In the genomic region with DNA sequence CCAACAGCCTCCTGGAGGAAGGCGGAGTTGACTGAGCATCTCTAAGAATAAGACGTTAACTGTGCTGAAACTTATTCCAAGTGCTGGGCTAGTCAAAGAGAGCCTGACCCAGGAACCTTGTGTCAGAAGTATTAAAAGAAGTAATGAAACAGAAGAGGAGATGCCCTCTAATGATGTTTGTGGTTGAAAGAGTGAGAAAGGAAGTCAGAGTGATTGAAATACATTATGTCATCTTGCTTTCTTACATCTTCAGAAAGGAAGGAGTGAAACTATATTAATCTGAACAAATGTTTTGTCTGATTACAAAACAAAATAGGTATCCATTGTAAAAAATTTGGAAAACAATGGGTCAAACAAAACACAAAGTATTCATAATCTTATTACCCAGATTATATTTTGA, we compare ENCODE assay signal across 32 cellular contexts.
"Had no signal": no experiment of that assay in that cellular context is flagged by ENCODE, and none has a peak within 500 bp of the region (broad histone marks: within the 10 kb centered on the region; RNA-seq: fewer than 3 reads in every experiment).

No MANE protein-coding gene starts in this region.

- H3K36me3 Mint-ChIP-seq: activated naive CD8-positive, alpha-beta T cell had no signal

- FAIRE-seq: frontal cortex had no signal

- DNase-seq: activated B cell treated with CpG ODN at 0.5 μM for 24 hours; activated CD4-positive, alpha-beta T cell treated with anti-CD3 and anti-CD28 coated beads for 48 hours; activated CD4-positive, alpha-beta T cell treated with anti-CD3 and anti-CD28 coated beads, Interleukin-2, amount 50 U/mL, for 1 hour; activated CD4-positive, alpha-beta T cell treated with anti-CD3 and anti-CD28 coated beads, Interleukin-2, amount 50 U/mL, for 48 hours; activated CD8-positive, alpha-beta memory T cell treated with anti-CD3 and anti-CD28 coated beads for 24 hours; activated CD8-positive, alpha-beta T cell treated with anti-CD3 and anti-CD28 coated beads for 36 hours; activated effector memory CD4-positive, alpha-beta T cell treated with Interleukin-2 at 50 U/mL for 16 hours; activated gamma-delta T cell treated with Interleukin-2 at 50 U/mL for 16 hours; activated naive CD4-positive, alpha-beta T cell treated with anti-CD3 and anti-CD28 coated beads, Interleukin-2, amount 50 U/mL, for 16 hours; activated naive CD4-positive, alpha-beta T cell treated with Interleukin-2 at 50 U/mL for 16 hours; activated T-cell treated with anti-CD3 and anti-CD28 coated beads, Interleukin-2, amount 50 U/mL, for 4 hours; amniotic stem cell; aorta; body of pancreas; caudate nucleus; effector CD4-positive, alpha-beta T cell; effector memory CD8-positive, alpha-beta T cell; foreskin fibroblast; head of caudate nucleus; hippocampal formation; T-helper 17 cell; T1000; WERI-Rb-1 had no signal

- H3K36me3 ChIP-seq: WERI-Rb-1 had no signal

- H3K4me1 ChIP-seq: body of pancreas had no signal

- H3K27me3 ChIP-seq: body of pancreas had no signal

- H3K27me3 Mint-ChIP-seq: activated B cell treated with CpG ODN at 0.5 μM for 24 hours; activated T-helper 17 cell treated with anti-CD3 and anti-CD28 coated beads, Interleukin-2, amount 50 U/mL, for 72 hours; dendritic cell treated with granulocyte-macrophage colony-stimulating factor and Interleukin-4, amounts not matched to agents 40 ng/mL and 50 ng/mL, for 4 days had no signal

- H3K27ac ChIP-seq: body of pancreas, coronary artery, epithelial cell of prostate, WERI-Rb-1 had no signal

- H3K9me3 Mint-ChIP-seq: effector memory CD8-positive, alpha-beta T cell had no signal

- H3K4me1 Mint-ChIP-seq: activated B cell treated with CpG ODN at 0.5 μM for 24 hours; activated T-helper 17 cell treated with anti-CD3 and anti-CD28 coated beads, Interleukin-2, amount 50 U/mL, for 72 hours; T-helper 17 cell had no signal

- ATAC-seq: activated CD4-positive, CD25-positive, alpha-beta regulatory T cell treated with anti-CD3 and anti-CD28 coated beads, Interleukin-2, amount 50 U/mL, for 24 hours; activated CD8-positive, alpha-beta T cell treated with anti-CD3 and anti-CD28 coated beads for 36 hours; activated T-cell treated with anti-CD3 and anti-CD28 coated beads, Interleukin-2, amount 50 U/mL, for 4 hours; activated T-helper 17 cell treated with anti-CD3 and anti-CD28 coated beads, Interleukin-2, amount 50 U/mL, for 72 hours; body of pancreas; effector memory CD8-positive, alpha-beta T cell; esophagus mucosa; T-helper 17 cell had no signal

- H3K4me3 ChIP-seq: body of pancreas, coronary artery had no signal

- H3K4me3 Mint-ChIP-seq: activated B cell treated with CpG ODN at 0.5 μM for 24 hours; activated CD8-positive, alpha-beta T cell treated with anti-CD3 and anti-CD28 coated beads for 36 hours; activated naive CD8-positive, alpha-beta T cell; activated T-cell treated with anti-CD3 and anti-CD28 coated beads, Interleukin-2, amount 50 U/mL, for 4 hours; activated T-helper 17 cell treated with anti-CD3 and anti-CD28 coated beads, Interleukin-2, amount 50 U/mL, for 72 hours; dendritic cell treated with granulocyte-macrophage colony-stimulating factor and Interleukin-4, amounts not matched to agents 40 ng/mL and 50 ng/mL, for 4 days; effector memory CD8-positive, alpha-beta T cell; T-helper 17 cell; T-helper 2 cell treated with Interferon-gamma antibody and Interleukin-4, amounts not matched to agents 5 μg/mL and 100 μg/mL, for 36 hours had no signal

- H3K27ac Mint-ChIP-seq: activated B cell treated with CpG ODN at 0.5 μM for 24 hours; activated CD8-positive, alpha-beta T cell treated with anti-CD3 and anti-CD28 coated beads for 36 hours; activated naive CD8-positive, alpha-beta T cell; activated T-helper 17 cell treated with anti-CD3 and anti-CD28 coated beads, Interleukin-2, amount 50 U/mL, for 72 hours; dendritic cell treated with granulocyte-macrophage colony-stimulating factor and Interleukin-4, amounts not matched to agents 40 ng/mL and 50 ng/mL, for 4 days; effector memory CD8-positive, alpha-beta T cell; T-helper 17 cell; T-helper 2 cell treated with Interferon-gamma antibody and Interleukin-4, amounts not matched to agents 5 μg/mL and 100 μg/mL, for 36 hours had no signal
